Comparison of ENCODE assay signal across 8 cellular contexts in genomic region chr4:77819836-77820679, GRCh38. TPM values are rescaled to one million over a fixed set of nuclear protein-coding genes. Genes with fewer than 3 reads are reported as not detected.
DNase-seq lines count a peak whose midpoint lies in the region; ATAC-seq and TF ChIP-seq lines count a peak whose summit lies in the region.

No MANE protein-coding gene starts in this region.

- H3K9me3 Mint-ChIP-seq in IgD-negative memory B cell (peaks cover 0 to 2% (median 0%) of the 10 kb centered on the region in 3 donors), naive B cell (peaks cover 0 to 4% (median 0%) of the 10 kb centered on the region in 7 donors)
- H3K9me3 Mint-ChIP-seq in stimulated activated memory B cell treated with anti-CD40 and anti-IgM and Interleukin-4, amounts not matched to agents 10 μg/mL and 1 μg/mL and 100 μg/mL, for 72 hours: no peaks in the 10 kb centered on the region

- no peaks in the 10 kb centered on the region for H3K36me3 ChIP-seq in esophagus muscularis mucosa

- H3K27ac ChIP-seq in esophagus muscularis mucosa (replicated peaks in 1 of 4): peak overlapping the region; percentile 98 to 100 (median 100)

- WGBS in esophagus muscularis mucosa: 1% methylated on average over 34 of the region's 82 CpGs

- peak overlapping the region; percentile 89 to 96 (median 96) for H3K4me3 ChIP-seq in esophagus muscularis mucosa

- peaks cover 31 to 43% (median 39%) of the 10 kb centered on the region in 4 donors for H3K4me1 ChIP-seq in esophagus muscularis mucosa

- no peaks in the 10 kb centered on the region for H3K36me3 Mint-ChIP-seq in IgD-negative memory B cell
- H3K36me3 Mint-ChIP-seq in naive B cell: peaks cover 0 to 14% of the 10 kb centered on the region in 2 donors
- H3K36me3 Mint-ChIP-seq in stimulated activated memory B cell treated with anti-CD40 and anti-IgM and Interleukin-4, amounts not matched to agents 10 μg/mL and 1 μg/mL and 100 μg/mL, for 72 hours: peaks cover 6% of the 10 kb centered on the region

- intact Hi-C loops in esophagus muscularis mucosa (cut with DNase I): loop anchor here (2.0 kb wide), 1 partner anchor 43 kb away; the partner anchor contains the start of gene MRPL1

- TF ChIP-seq POLR2A in esophagus muscularis mucosa (IDR thresholded peaks at IDR 0.05; ENCODE audit: low read depth): peak; percentile 63

- no peak for TF ChIP-seq CTCF in esophagus muscularis mucosa (IDR thresholded peaks at IDR 0.05)

- H3K9me3 ChIP-seq in esophagus muscularis mucosa: no peaks in the 10 kb centered on the region

- H3K27me3 Mint-ChIP-seq in IgD-negative memory B cell (no peaks in the 10 kb centered on the region), naive B cell (no peaks in the 10 kb centered on the region)
- H3K27me3 Mint-ChIP-seq in stimulated activated memory B cell treated with anti-CD40 and anti-IgM and Interleukin-4, amounts not matched to agents 10 μg/mL and 1 μg/mL and 100 μg/mL, for 72 hours: no peaks in the 10 kb centered on the region

- ATAC-seq in GM21576 (IDR thresholded peaks at IDR 0.05; ENCODE audit: unreplicated experiment): peak; percentile 76
- peak; percentile 61 to 66 for ATAC-seq in naive B cell (ENCODE audit: low read depth in 2 of 2)
- peak; percentile 93 for ATAC-seq in stimulated activated memory B cell treated with anti-CD40 and anti-IgM and Interleukin-4, amounts not matched to agents 10 μg/mL and 1 μg/mL and 100 μg/mL, for 72 hours

- peak; percentile 63 for DNase-seq in DMS79 (lab: John Stamatoyannopoulos, UW)
- DNase-seq in activated T-cell treated with anti-CD3 and anti-CD28 coated beads, Interleukin-2, amount 50 U/mL, for 48 hours: peak; percentile 95 to 97
- peak; percentile 96 for DNase-seq in esophagus muscularis mucosa (ENCODE audit: extremely low spot score)
- DNase-seq in naive B cell: peak; percentile 94

- H3K4me3 Mint-ChIP-seq in IgD-negative memory B cell: peak overlapping the region; percentile 91 to 98 (median 97)
- peak overlapping the region; percentile 93 to 99 (median 97) for H3K4me3 Mint-ChIP-seq in naive B cell
- H3K4me3 Mint-ChIP-seq in stimulated activated memory B cell treated with anti-CD40 and anti-IgM and Interleukin-4, amounts not matched to agents 10 μg/mL and 1 μg/mL and 100 μg/mL, for 72 hours: peak overlapping the region; percentile 100

- TF ChIP-seq EP300 in esophagus muscularis mucosa (IDR thresholded peaks at IDR 0.05): no peak

- peak overlapping the region; percentile 95 to 100 (median 97) for H3K27ac Mint-ChIP-seq in IgD-negative memory B cell
- H3K27ac Mint-ChIP-seq in naive B cell: peak overlapping the region; percentile 98 to 99 (median 99)
- H3K27ac Mint-ChIP-seq in stimulated activated memory B cell treated with anti-CD40 and anti-IgM and Interleukin-4, amounts not matched to agents 10 μg/mL and 1 μg/mL and 100 μg/mL, for 72 hours: peak overlapping the region; percentile 93

- H3K27me3 ChIP-seq in esophagus muscularis mucosa: no peaks in the 10 kb centered on the region

- H3K4me1 Mint-ChIP-seq in IgD-negative memory B cell (peaks cover 20 to 36% (median 29%) of the 10 kb centered on the region in 3 donors), naive B cell (peaks cover 42 to 55% (median 47%) of the 10 kb centered on the region in 3 donors)
- peaks cover 38% of the 10 kb centered on the region for H3K4me1 Mint-ChIP-seq in stimulated activated memory B cell treated with anti-CD40 and anti-IgM and Interleukin-4, amounts not matched to agents 10 μg/mL and 1 μg/mL and 100 μg/mL, for 72 hours

TF ChIP-seq in PFSK-1, 5 proteins besides CTCF, POLR2A, EP300 and RAD21:
- TF ChIP-seq TAF1 (IDR thresholded peaks at IDR 0.05; ENCODE audit: borderline replicate concordance, insufficient read depth, low read length): peak; percentile 77; the same call in 1 of the 2 replicates
- no peak for TF ChIP-seq FOXP2 (optimal IDR thresholded peaks at IDR 0.05; ENCODE audit: borderline replicate concordance, extremely low read depth, extremely low read length, insufficient read depth)
- peak; percentile 86 for TF ChIP-seq POLR2AphosphoS5 (IDR thresholded peaks at IDR 0.05; ENCODE audit: low read depth, low read length)

RNA-seq across cellular contexts. Expression of gene CNOT6L, which starts 0.9 kb away (rescaled TPM):
- polyA plus RNA-seq in IgD-negative memory B cell (40.1 TPM), naive B cell (ENCODE audit: low read depth in 6 of 6) (10 to 100 TPM; 45.0 to 63.8 (median 53.0) TPM)
- 5.4 TPM for polyA plus RNA-seq in PFSK-1 (2012; ENCODE audit: insufficient read length, low read depth)
- 10 to 100 TPM; 17.4 to 25.3 (median 21.7) TPM for total RNA-seq in esophagus muscularis mucosa

RNA-seq across cellular contexts. Expression of gene MRPL1, which starts 42.6 kb away (rescaled TPM):
- polyA plus RNA-seq in IgD-negative memory B cell: 30.0 TPM
- polyA plus RNA-seq in PFSK-1 (2012; ENCODE audit: insufficient read length, low read depth): 13.1 TPM
- total RNA-seq in esophagus muscularis mucosa: 10 to 100 TPM; 16.6 to 28.2 (median 19.5) TPM
- polyA plus RNA-seq in naive B cell (ENCODE audit: low read depth in 6 of 6): 10 to 100 TPM; 22.3 to 30.9 (median 23.6) TPM

Comparison
In these comparisons a context has a peak if more than half of its experiments do, and no peak if none do; other contexts are left out.
1. Peak in every context shown above with its lines: DNase-seq, ATAC-seq, H3K4me3 ChIP-seq and H3K27ac ChIP-seq.